11 cellular contexts compared by ENCODE assay signal in genomic region chr11:104151404-104152204, GRCh38. TPM values are rescaled to one million over a fixed set of nuclear protein-coding genes. Genes with fewer than 3 reads are reported as not detected.
DNase-seq lines count a peak whose midpoint lies in the region; ATAC-seq and TF ChIP-seq lines count a peak whose summit lies in the region.
"Had no signal": no experiment of that assay in that cellular context is flagged by ENCODE, and none has a peak within 500 bp of the region (broad histone marks: within the 10 kb centered on the region; RNA-seq: fewer than 3 reads in every experiment).

No MANE protein-coding gene starts in this region.

- TF ChIP-seq CTCF in LNCAP (IDR thresholded peaks at IDR 0.05) = peak; percentile 57
- peak; percentile 47 for TF ChIP-seq CTCF in choroid plexus epithelial cell (conservative IDR thresholded peaks at IDR 0.05; ENCODE audit: low read depth, low read length)
- peak; percentile 63 for TF ChIP-seq CTCF in osteocyte (IDR thresholded peaks at IDR 0.05)
- TF ChIP-seq CTCF in left lung (IDR thresholded peaks at IDR 0.05) = peak in 1 of 2 donors; percentile 23

- H3K4me1 ChIP-seq in left lung = no peaks in the 10 kb centered on the region

- no peak overlapping the region for H3K27ac ChIP-seq in left lung
- H3K27ac ChIP-seq: BLaER1 had no signal

- H3K36me3 ChIP-seq in left lung = no peaks in the 10 kb centered on the region
- H3K36me3 ChIP-seq: BLaER1 had no signal

- H3K4me3 ChIP-seq in choroid plexus epithelial cell (ENCODE audit: low read depth, low read length) = no peak overlapping the region
- H3K4me3 ChIP-seq in left lung = no peak overlapping the region
- H3K4me3 ChIP-seq: BLaER1 had no signal

- H3K27ac Mint-ChIP-seq in osteocyte (ENCODE audit: unreplicated experiment) = no peak overlapping the region
- H3K27ac Mint-ChIP-seq: stimulated activated memory B cell treated with anti-CD40 and anti-IgM and Interleukin-4, amounts not matched to agents 10 μg/mL and 1 μg/mL and 100 μg/mL, for 72 hours had no signal

- intact Hi-C loops in left lung (cut with DNase I) = no loop called here

- H3K4me3 Mint-ChIP-seq in osteocyte (ENCODE audit: unreplicated experiment) = no peak overlapping the region
- H3K4me3 Mint-ChIP-seq: stimulated activated memory B cell treated with anti-CD40 and anti-IgM and Interleukin-4, amounts not matched to agents 10 μg/mL and 1 μg/mL and 100 μg/mL, for 72 hours had no signal

- H3K9me3 Mint-ChIP-seq in osteocyte (ENCODE audit: unreplicated experiment) = no peaks in the 10 kb centered on the region
- H3K9me3 Mint-ChIP-seq: stimulated activated memory B cell treated with anti-CD40 and anti-IgM and Interleukin-4, amounts not matched to agents 10 μg/mL and 1 μg/mL and 100 μg/mL, for 72 hours had no signal

- H3K9me3 ChIP-seq in left lung = no peaks in the 10 kb centered on the region
- H3K9me3 ChIP-seq: BLaER1 had no signal

- no peaks in the 10 kb centered on the region for H3K36me3 Mint-ChIP-seq in osteocyte (ENCODE audit: unreplicated experiment)
- H3K36me3 Mint-ChIP-seq: stimulated activated memory B cell treated with anti-CD40 and anti-IgM and Interleukin-4, amounts not matched to agents 10 μg/mL and 1 μg/mL and 100 μg/mL, for 72 hours had no signal

- peaks cover 14% of the 10 kb centered on the region for H3K4me1 Mint-ChIP-seq in osteocyte (ENCODE audit: unreplicated experiment)

- H3K27me3 Mint-ChIP-seq in osteocyte (ENCODE audit: unreplicated experiment) = peaks cover 5% of the 10 kb centered on the region
- H3K27me3 Mint-ChIP-seq: stimulated activated memory B cell treated with anti-CD40 and anti-IgM and Interleukin-4, amounts not matched to agents 10 μg/mL and 1 μg/mL and 100 μg/mL, for 72 hours had no signal

- no peaks in the 10 kb centered on the region for H3K27me3 ChIP-seq in left lung
- H3K27me3 ChIP-seq: BLaER1 had no signal

- DNase-seq in NCI-H2107 treated with DMSO at 0.1 percent for 48 hours (lab: John Stamatoyannopoulos, UW; ENCODE audit: unreplicated experiment) (peak; percentile 0), NCI-H2107 (lab: John Stamatoyannopoulos, UW) (no peak), choroid plexus epithelial cell (ENCODE audit: low read depth) (peak; percentile 56), osteocyte (ENCODE audit: extremely low spot score, unreplicated experiment) (no peak), NOMO-1 treated with DMSO at 0.1 percent for 48 hours (lab: John Stamatoyannopoulos, UW; ENCODE audit: unreplicated experiment) (no peak), left lung (no peak)
- DNase-seq: RPMI8226 had no signal

- ATAC-seq in HG02588 (IDR thresholded peaks at IDR 0.05; ENCODE audit: unreplicated experiment) (no peak), left lung (no peak)
- ATAC-seq: stimulated activated memory B cell treated with anti-CD40 and anti-IgM and Interleukin-4, amounts not matched to agents 10 μg/mL and 1 μg/mL and 100 μg/mL, for 72 hours had no signal

RNA-seq across cellular contexts. Expression of gene PDGFD, which starts 12.3 kb away (rescaled TPM):
- total RNA-seq in osteocyte = 2.2 and 3.6 TPM in 2 replicates
- total RNA-seq in left lung = 1 to 10 TPM; 2.1 to 4.0 TPM

Comparison
In these comparisons a context has a peak if more than half of its experiments do, and no peak if none do; other contexts are left out.
1. DNase-seq: peak in NCI-H2107 treated with DMSO at 0.1 percent for 48 hours (single experiment) and choroid plexus epithelial cell (single experiment); none in NCI-H2107 (single experiment), osteocyte (single experiment), NOMO-1 treated with DMSO at 0.1 percent for 48 hours (single experiment) and left lung (0 of 2).